15 cellular contexts compared by ENCODE assay signal in genomic region chr17:7867881-7868329, GRCh38. TPM values are rescaled to one million over a fixed set of nuclear protein-coding genes. Genes with fewer than 3 reads are reported as not detected.
A peak's percentile ranks its signal among the peaks of the same experiment; 100 is the strongest.
DNase-seq lines count a peak whose midpoint lies in the region; ATAC-seq lines count a peak whose summit lies in the region.
"Had no signal": no experiment of that assay in that cellular context is flagged by ENCODE, and none has a peak within 500 bp of the region (broad histone marks: within the 10 kb centered on the region; RNA-seq: fewer than 3 reads in every experiment).

No MANE protein-coding gene starts in this region.

- H3K4me3 ChIP-seq in esophagus (ENCODE audit: low read depth in 1 of 2, low read length in 2 of 2) = no peak overlapping the region
- H3K4me3 ChIP-seq: ascending aorta, SK-N-MC had no signal

- H3K27ac Mint-ChIP-seq in stimulated activated naive CD8-positive, alpha-beta T cell treated with anti-CD3 and anti-CD28 coated beads, Interleukin-15, Interleukin-2, amounts not matched to agents 100 ng/mL and 50 ng/mL, for 24 hours = peak overlapping the region; percentile 1
- peak overlapping the region; percentile 68 for H3K27ac Mint-ChIP-seq in T-helper 2 cell treated with Interferon-gamma antibody and Interleukin-4, amounts not matched to agents 5 μg/mL and 100 μg/mL, for 36 hours
- H3K27ac Mint-ChIP-seq: memory B cell; stimulated activated memory B cell treated with anti-CD40 and anti-IgM and Interleukin-4, amounts not matched to agents 10 μg/mL and 1 μg/mL and 100 μg/mL, for 72 hours had no signal

- peak overlapping the region; percentile 53 to 73 for H3K27ac ChIP-seq in esophagus (ENCODE audit: low read depth in 2 of 2, low read length in 1 of 2)
- H3K27ac ChIP-seq: ascending aorta, SK-N-MC had no signal

- H3K36me3 Mint-ChIP-seq in stimulated activated naive CD8-positive, alpha-beta T cell treated with anti-CD3 and anti-CD28 coated beads, Interleukin-15, Interleukin-2, amounts not matched to agents 100 ng/mL and 50 ng/mL, for 24 hours (ENCODE audit: low read depth) = peaks cover 32% of the 10 kb centered on the region
- H3K36me3 Mint-ChIP-seq in T-helper 2 cell treated with Interferon-gamma antibody and Interleukin-4, amounts not matched to agents 5 μg/mL and 100 μg/mL, for 36 hours (ENCODE audit: low read depth) = peaks cover 34% of the 10 kb centered on the region

- WGBS in esophagus, 2 donors = 36 to 57% methylated on average over 5 of the region's 5 CpGs

- no peaks in the 10 kb centered on the region for H3K27me3 ChIP-seq in esophagus (ENCODE audit: control insufficient read depth in 1 of 2, insufficient read depth in 2 of 2, low read length in 2 of 2)
- H3K27me3 ChIP-seq: ascending aorta had no signal

- ATAC-seq in stimulated activated naive CD8-positive, alpha-beta T cell treated with anti-CD3 and anti-CD28 coated beads, Interleukin-15, Interleukin-2, amounts not matched to agents 100 U/mL and 50 U/mL, for 24 hours = no peak
- ATAC-seq: stimulated activated memory B cell treated with anti-CD40 and anti-IgM and Interleukin-4, amounts not matched to agents 10 μg/mL and 1 μg/mL and 100 μg/mL, for 72 hours had no signal

- no peak overlapping the region for H3K4me3 Mint-ChIP-seq in stimulated activated naive CD8-positive, alpha-beta T cell treated with anti-CD3 and anti-CD28 coated beads, Interleukin-15, Interleukin-2, amounts not matched to agents 100 ng/mL and 50 ng/mL, for 24 hours
- peak overlapping the region; percentile 67 for H3K4me3 Mint-ChIP-seq in T-helper 2 cell treated with Interferon-gamma antibody and Interleukin-4, amounts not matched to agents 5 μg/mL and 100 μg/mL, for 36 hours
- H3K4me3 Mint-ChIP-seq: memory B cell; stimulated activated memory B cell treated with anti-CD40 and anti-IgM and Interleukin-4, amounts not matched to agents 10 μg/mL and 1 μg/mL and 100 μg/mL, for 72 hours had no signal

- no peaks in the 10 kb centered on the region for H3K36me3 ChIP-seq in esophagus (ENCODE audit: control insufficient read depth in 2 of 2, insufficient read depth in 2 of 2, low read length in 1 of 2)
- H3K36me3 ChIP-seq: ascending aorta had no signal

- DNase-seq in stimulated activated naive CD8-positive, alpha-beta T cell treated with anti-CD3 and anti-CD28 coated beads, Interleukin-15, Interleukin-2, amounts not matched to agents 100 U/mL and 50 U/mL, for 24 hours = no peak
- no peak for DNase-seq in T-helper 2 cell treated with Interferon-gamma antibody and Interleukin-4, amounts not matched to agents 5 μg/mL and 100 μg/mL, for 36 hours (ENCODE audit: low spot score)
- no peak for DNase-seq in NCI-H345 (lab: John Stamatoyannopoulos, UW)
- DNase-seq in DMS79 (lab: John Stamatoyannopoulos, UW) = no peak
- no peak for DNase-seq in NCI-H1092 (lab: John Stamatoyannopoulos, UW)
- DNase-seq in cardiac septum (ENCODE audit: low spot score) = no peak
- DNase-seq: activated CD4-positive, alpha-beta T cell treated with anti-CD3 and anti-CD28 coated beads, Interleukin-2, amount 50 U/mL, for 1 hour; NCI-H1048; NCI-H69 had no signal

- H3K4me1 Mint-ChIP-seq in stimulated activated naive CD8-positive, alpha-beta T cell treated with anti-CD3 and anti-CD28 coated beads, Interleukin-15, Interleukin-2, amounts not matched to agents 100 ng/mL and 50 ng/mL, for 24 hours (ENCODE audit: low read depth) = peaks cover 26% of the 10 kb centered on the region
- peaks cover 21% of the 10 kb centered on the region for H3K4me1 Mint-ChIP-seq in T-helper 2 cell treated with Interferon-gamma antibody and Interleukin-4, amounts not matched to agents 5 μg/mL and 100 μg/mL, for 36 hours (ENCODE audit: low read depth)

- no peaks in the 10 kb centered on the region for H3K9me3 ChIP-seq in esophagus (ENCODE audit: control insufficient read depth in 2 of 2, insufficient read depth in 1 of 2, low read depth in 1 of 2, low read length in 1 of 2)
- H3K9me3 ChIP-seq: ascending aorta had no signal

- peaks cover 0 to 5% of the 10 kb centered on the region in 2 donors for H3K4me1 ChIP-seq in esophagus (ENCODE audit: control insufficient read depth in 2 of 2, insufficient read depth in 2 of 2, low read length in 1 of 2)
- H3K4me1 ChIP-seq: ascending aorta had no signal

- H3K9me3 Mint-ChIP-seq in stimulated activated naive CD8-positive, alpha-beta T cell treated with anti-CD3 and anti-CD28 coated beads, Interleukin-15, Interleukin-2, amounts not matched to agents 100 ng/mL and 50 ng/mL, for 24 hours = no peaks in the 10 kb centered on the region
- H3K9me3 Mint-ChIP-seq in T-helper 2 cell treated with Interferon-gamma antibody and Interleukin-4, amounts not matched to agents 5 μg/mL and 100 μg/mL, for 36 hours = no peaks in the 10 kb centered on the region
- H3K9me3 Mint-ChIP-seq: memory B cell; stimulated activated memory B cell treated with anti-CD40 and anti-IgM and Interleukin-4, amounts not matched to agents 10 μg/mL and 1 μg/mL and 100 μg/mL, for 72 hours had no signal

- intact Hi-C loops in cardiac septum (cut with DNase I) = no loop called here

- no peaks in the 10 kb centered on the region for H3K27me3 Mint-ChIP-seq in stimulated activated naive CD8-positive, alpha-beta T cell treated with anti-CD3 and anti-CD28 coated beads, Interleukin-15, Interleukin-2, amounts not matched to agents 100 ng/mL and 50 ng/mL, for 24 hours
- no peaks in the 10 kb centered on the region for H3K27me3 Mint-ChIP-seq in T-helper 2 cell treated with Interferon-gamma antibody and Interleukin-4, amounts not matched to agents 5 μg/mL and 100 μg/mL, for 36 hours (ENCODE audit: low read depth)
- H3K27me3 Mint-ChIP-seq: memory B cell; stimulated activated memory B cell treated with anti-CD40 and anti-IgM and Interleukin-4, amounts not matched to agents 10 μg/mL and 1 μg/mL and 100 μg/mL, for 72 hours had no signal

RNA-seq across cellular contexts. Expression of gene CYB5D1, which starts 10.1 kb away (rescaled TPM):
- 1 to 10 TPM; 4.7 to 6.3 TPM for polyA plus RNA-seq in esophagus
- total RNA-seq in cardiac septum = 12.2 TPM

RNA-seq across cellular contexts. Expression of gene NAA38, which starts 10.5 kb away (rescaled TPM):
- polyA plus RNA-seq in esophagus = 100 to 1,000 TPM; 108 to 122 TPM
- total RNA-seq in cardiac septum = 68.8 TPM

RNA-seq across cellular contexts. Expression of gene TMEM88, which starts 13.0 kb away (rescaled TPM):
- 1 to 10 TPM; 8.7 to 9.7 TPM for polyA plus RNA-seq in esophagus
- 14.7 TPM for total RNA-seq in cardiac septum

RNA-seq across cellular contexts. Expression of gene CHD3, which starts 20.7 kb away (rescaled TPM):
- polyA plus RNA-seq in esophagus = 10 to 100 TPM; 37.2 to 78.7 TPM
- total RNA-seq in cardiac septum = 14.2 TPM

RNA-seq across cellular contexts. Expression of gene KDM6B, which starts 33.9 kb away (rescaled TPM):
- polyA plus RNA-seq in esophagus = 1 to 10 TPM; 5.2 to 9.0 TPM
- 22.1 TPM for total RNA-seq in cardiac septum
